ENCODE assay signal across 26 cellular contexts in genomic region chr17:35121315-35121714, GRCh38. TPM values are rescaled to one million over a fixed set of nuclear protein-coding genes. Genes with fewer than 3 reads are reported as not detected.
DNase-seq lines count a peak whose midpoint lies in the region; ATAC-seq, FAIRE-seq and TF ChIP-seq lines count a peak whose summit lies in the region.
"Had no signal": no experiment of that assay in that cellular context is flagged by ENCODE, and none has a peak within 500 bp of the region (broad histone marks: within the 10 kb centered on the region; RNA-seq: fewer than 3 reads in every experiment).

TSS of gene FNDC8 (plus strand) at chr17:35121615. CDS start at chr17:35121694, 79 bp downstream.

- POLR2A ChIA-PET in CD8-positive, alpha-beta memory T cell (lab: Charles Lee): no interaction called here

- H3K27me3 ChIP-seq in CD8-positive, alpha-beta memory T cell (ENCODE audit: insufficient read depth, low read length, poor library complexity, severe bottlenecking): no peaks in the 10 kb centered on the region
- H3K27me3 ChIP-seq in tibial nerve: no peaks in the 10 kb centered on the region
- H3K27me3 ChIP-seq: sigmoid colon had no signal

- H3K9me3 Mint-ChIP-seq in T-helper 1 cell treated with Interleukin-12 subunit alpha and Interleukin-12 subunit beta and Interleukin-4 antibody, amounts not matched to agents 30 μg/mL and 1 μg/mL, for 36 hours: no peaks in the 10 kb centered on the region
- no peaks in the 10 kb centered on the region for H3K9me3 Mint-ChIP-seq in CD8-positive, alpha-beta memory T cell
- no peaks in the 10 kb centered on the region for H3K9me3 Mint-ChIP-seq in central memory CD8-positive, alpha-beta T cell
- H3K9me3 Mint-ChIP-seq in neural crest cell: no peaks in the 10 kb centered on the region

- H3K9me3 ChIP-seq in CD8-positive, alpha-beta memory T cell (ENCODE audit: low read length): no peaks in the 10 kb centered on the region
- no peaks in the 10 kb centered on the region for H3K9me3 ChIP-seq in tibial nerve
- H3K9me3 ChIP-seq: psoas muscle, sigmoid colon, SK-N-SH, thoracic aorta had no signal

- no peaks in the 10 kb centered on the region for H3K27me3 Mint-ChIP-seq in T-helper 1 cell treated with Interleukin-12 subunit alpha and Interleukin-12 subunit beta and Interleukin-4 antibody, amounts not matched to agents 30 μg/mL and 1 μg/mL, for 36 hours (ENCODE audit: low read depth)
- peaks cover 0 to 2% of the 10 kb centered on the region in 2 donors for H3K27me3 Mint-ChIP-seq in CD8-positive, alpha-beta memory T cell
- no peaks in the 10 kb centered on the region for H3K27me3 Mint-ChIP-seq in central memory CD8-positive, alpha-beta T cell
- peaks cover 13% of the 10 kb centered on the region for H3K27me3 Mint-ChIP-seq in neural crest cell (ENCODE audit: low read depth)

- no peak for DNase-seq in T-helper 1 cell
- DNase-seq in CD8-positive, alpha-beta memory T cell: no peak
- no peak for DNase-seq in central memory CD8-positive, alpha-beta T cell (ENCODE audit: low spot score in 2 of 2)
- no peak for DNase-seq in neural crest cell (ENCODE audit: low read depth, low spot score)
- no peak for DNase-seq in tibial nerve (ENCODE audit: low spot score in 2 of 2)
- DNase-seq in NOMO-1 (lab: John Stamatoyannopoulos, UW; ENCODE audit: unreplicated experiment in 2 of 2): no peak
- no peak for DNase-seq in HTR-8/SVneo (ENCODE audit: insufficient read length, low spot score)
- DNase-seq: activated CD4-positive, alpha-beta T cell treated with anti-CD3 and anti-CD28 coated beads, Interleukin-2, amount 50 U/mL, for 48 hours; activated CD4-positive, CD25-positive, alpha-beta regulatory T cell; activated CD8-positive, alpha-beta memory T cell treated with anti-CD3 and anti-CD28 coated beads, Interleukin-2, amount 50 U/mL, for 48 hours; amniotic stem cell; DMS153; effector CD8-positive, alpha-beta T cell; GOT3; OCI-M1; psoas muscle; sigmoid colon; SK-N-SH; stimulated activated naive CD4-positive, alpha-beta T cell treated with Interleukin-2 at 50 U/mL for 16 hours had no signal

- no peaks in the 10 kb centered on the region for H3K36me3 ChIP-seq in CD8-positive, alpha-beta memory T cell (ENCODE audit: insufficient read depth, low read length)
- H3K36me3 ChIP-seq in tibial nerve: no peaks in the 10 kb centered on the region
- H3K36me3 ChIP-seq: sigmoid colon, thoracic aorta had no signal

- peak within 1 kb of the TSS; percentile 2 for H3K4me3 Mint-ChIP-seq in T-helper 1 cell treated with Interleukin-12 subunit alpha and Interleukin-12 subunit beta and Interleukin-4 antibody, amounts not matched to agents 30 μg/mL and 1 μg/mL, for 36 hours
- peak within 1 kb of the TSS in 6 of 7 donors; percentile 41 to 69 (median 59) for H3K4me3 Mint-ChIP-seq in CD8-positive, alpha-beta memory T cell
- H3K4me3 Mint-ChIP-seq in central memory CD8-positive, alpha-beta T cell: peak within 1 kb of the TSS; percentile 29
- H3K4me3 Mint-ChIP-seq in neural crest cell: peak within 1 kb of the TSS; percentile 67

- ATAC-seq in central memory CD8-positive, alpha-beta T cell (replicated peaks; ENCODE audit: extremely low read depth, poor library complexity, severe bottlenecking): no peak
- ATAC-seq: psoas muscle had no signal

- TF ChIP-seq CTCF in neural crest cell (conservative IDR thresholded peaks at IDR 0.05) (no peak), tibial nerve (IDR thresholded peaks at IDR 0.05) (no peak)

- peaks cover 23% of the 10 kb centered on the region for H3K4me1 Mint-ChIP-seq in T-helper 1 cell treated with Interleukin-12 subunit alpha and Interleukin-12 subunit beta and Interleukin-4 antibody, amounts not matched to agents 30 μg/mL and 1 μg/mL, for 36 hours (ENCODE audit: low read depth)
- peaks cover 22 to 32% (median 31%) of the 10 kb centered on the region in 3 donors for H3K4me1 Mint-ChIP-seq in CD8-positive, alpha-beta memory T cell
- H3K4me1 Mint-ChIP-seq in central memory CD8-positive, alpha-beta T cell: peaks cover 21% of the 10 kb centered on the region
- H3K4me1 Mint-ChIP-seq in neural crest cell: peaks cover 21% of the 10 kb centered on the region

- H3K36me3 Mint-ChIP-seq in T-helper 1 cell treated with Interleukin-12 subunit alpha and Interleukin-12 subunit beta and Interleukin-4 antibody, amounts not matched to agents 30 μg/mL and 1 μg/mL, for 36 hours (ENCODE audit: low read depth): peaks cover 4% of the 10 kb centered on the region
- H3K36me3 Mint-ChIP-seq in CD8-positive, alpha-beta memory T cell: peaks cover 0 to 7% (median 0%) of the 10 kb centered on the region in 3 donors
- H3K36me3 Mint-ChIP-seq in central memory CD8-positive, alpha-beta T cell (ENCODE audit: insufficient read depth): peaks cover 4% of the 10 kb centered on the region
- H3K36me3 Mint-ChIP-seq in neural crest cell (ENCODE audit: low read depth): peaks cover 4% of the 10 kb centered on the region

- H3K4me1 ChIP-seq in CD8-positive, alpha-beta memory T cell (ENCODE audit: insufficient read depth, low read length): peaks cover 22% of the 10 kb centered on the region
- H3K4me1 ChIP-seq in tibial nerve: peaks cover 0 to 22% (median 9%) of the 10 kb centered on the region in 4 donors

- no peak within 1 kb of the TSS for H3K27ac ChIP-seq in CD8-positive, alpha-beta memory T cell (ENCODE audit: low read depth, low read length)
- H3K27ac ChIP-seq in tibial nerve: no peak within 1 kb of the TSS
- H3K27ac ChIP-seq: psoas muscle, thoracic aorta had no signal

- WGBS in tibial nerve, 2 donors: 92 to 98% methylated on average over 3 of the region's 3 CpGs

- no peak for FAIRE-seq in HTR-8/SVneo (lab: Jason Lieb, UNC)
- FAIRE-seq: keratinocyte had no signal

- peak within 1 kb of the TSS; percentile 12 for H3K27ac Mint-ChIP-seq in T-helper 1 cell treated with Interleukin-12 subunit alpha and Interleukin-12 subunit beta and Interleukin-4 antibody, amounts not matched to agents 30 μg/mL and 1 μg/mL, for 36 hours
- peak within 1 kb of the TSS in 3 of 8 donors; percentile 7 to 78 (median 48) for H3K27ac Mint-ChIP-seq in CD8-positive, alpha-beta memory T cell
- H3K27ac Mint-ChIP-seq in central memory CD8-positive, alpha-beta T cell (ENCODE audit: low read depth): no peak within 1 kb of the TSS
- peak within 1 kb of the TSS; percentile 57 for H3K27ac Mint-ChIP-seq in neural crest cell (ENCODE audit: unreplicated experiment)

- no peak within 1 kb of the TSS for H3K4me3 ChIP-seq in CD8-positive, alpha-beta memory T cell (ENCODE audit: low read length)
- H3K4me3 ChIP-seq in tibial nerve: no peak within 1 kb of the TSS

- TF ChIP-seq EP300 in tibial nerve (IDR thresholded peaks at IDR 0.05): no peak

- CTCF ChIA-PET in CD8-positive, alpha-beta memory T cell (lab: Charles Lee): interaction anchor here (4.9 to 6.0 kb wide), 2 partner anchors 123 to 579 kb away, joined by 36 to 93 read pairs; no protein-coding TSS in a partner anchor

- TF ChIP-seq POLR2A in tibial nerve (IDR thresholded peaks at IDR 0.05): no peak

RNA-seq across cellular contexts. Expression of gene FNDC8, which starts in this region (rescaled TPM):
- under 1 TPM; 0.15 to 0.16 TPM for total RNA-seq in CD8-positive, alpha-beta memory T cell
- polyA plus RNA-seq in CD8-positive, alpha-beta memory T cell: not detected
- total RNA-seq in neural crest cell: not detected in 2 replicates
- total RNA-seq in tibial nerve: not detected
- total RNA-seq: epithelial cell of proximal tubule, lower leg skin, NCI-H460, psoas muscle, sigmoid colon, thoracic aorta had no signal
- polyA plus RNA-seq: keratinocyte, neural cell, psoas muscle, sigmoid colon, SK-N-SH had no signal

Comparison
In these comparisons a context has a peak if more than half of its experiments do, and no peak if none do; other contexts are left out.
1. H3K4me3 Mint-ChIP-seq: peak in every context shown above with its lines; median percentile 67 in neural crest cell; 59 in CD8-positive, alpha-beta memory T cell; 29 in central memory CD8-positive, alpha-beta T cell; 2 in T-helper 1 cell treated with Interleukin-12 subunit alpha and Interleukin-12 subunit beta and Interleukin-4 antibody, amounts not matched to agents 30 μg/mL and 1 μg/mL, for 36 hours.